In genomic region chr13:42643076-42643475, GRCh38 we compare ENCODE assay signal across 10 cellular contexts.
"Had no signal": no experiment of that assay in that cellular context is flagged by ENCODE, and none has a peak within 500 bp of the region (broad histone marks: within the 10 kb centered on the region; RNA-seq: fewer than 3 reads in every experiment).

No MANE protein-coding gene starts in this region.

- H3K4me3 ChIP-seq: GM23248, HAP-1, K562 had no signal

- H3K27ac ChIP-seq: GM23248, HL-60 had no signal

- H3K36me3 ChIP-seq: HAP-1 had no signal

- H3K4me1 ChIP-seq: HAP-1 had no signal

- H2AFZ ChIP-seq: GM23248 had no signal

- H3K9me3 ChIP-seq: HAP-1 had no signal

- H3K9ac ChIP-seq: GM23248 had no signal

- DNase-seq: GM23248, GOT3, H7, HFFc6, KG1 had no signal

- ATAC-seq: HCT116, HepG2, K562 had no signal
